1 cellular context compared by ENCODE assay signal in the genomic region with DNA sequence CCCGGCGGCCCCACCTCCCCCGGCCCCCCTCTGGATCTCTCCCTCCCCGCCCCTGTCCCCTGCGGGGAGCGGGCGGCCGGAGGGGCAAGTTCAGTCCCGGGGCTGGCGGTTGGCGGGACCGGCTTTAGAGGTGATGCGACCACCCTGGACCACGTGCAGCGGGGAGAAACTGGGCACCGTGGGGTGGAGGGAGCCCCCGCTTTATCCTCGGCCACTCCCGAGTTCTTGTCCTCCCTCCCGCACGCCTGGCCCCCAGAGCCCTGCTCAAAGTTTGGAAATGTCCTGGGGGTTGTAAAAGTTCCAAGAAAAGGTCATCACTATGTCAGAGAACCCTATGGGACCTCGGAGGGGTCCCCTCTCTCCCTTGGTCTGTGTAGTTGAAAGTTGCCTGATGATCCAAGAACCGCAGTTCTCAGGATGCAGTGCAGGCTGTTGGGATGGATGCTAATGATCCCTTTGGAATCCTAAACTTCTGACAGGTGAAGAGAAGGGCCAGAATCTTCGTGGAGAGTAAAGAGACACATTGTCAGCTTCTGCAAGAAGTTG.
A peak's percentile ranks its signal among the peaks of the same experiment; 100 is the strongest.
TF ChIP-seq lines count a peak whose summit lies in the region.

No MANE protein-coding gene starts in this region.

TF ChIP-seq in GM12878, 131 proteins besides CTCF, POLR2A, EP300 and RAD21:
- TF ChIP-seq, protein P1, sequence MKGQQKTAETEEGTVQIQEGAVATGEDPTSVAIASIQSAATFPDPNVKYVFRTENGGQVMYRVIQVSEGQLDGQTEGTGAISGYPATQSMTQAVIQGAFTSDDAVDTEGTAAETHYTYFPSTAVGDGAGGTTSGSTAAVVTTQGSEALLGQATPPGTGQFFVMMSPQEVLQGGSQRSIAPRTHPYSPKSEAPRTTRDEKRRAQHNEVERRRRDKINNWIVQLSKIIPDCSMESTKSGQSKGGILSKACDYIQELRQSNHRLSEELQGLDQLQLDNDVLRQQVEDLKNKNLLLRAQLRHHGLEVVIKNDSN (IDR thresholded peaks at IDR 0.05; ENCODE audit: borderline replicate concordance, extremely low read length, insufficient read depth, low read depth, low read length), result no peak
- TF ChIP-seq CHD4 (IDR thresholded peaks at IDR 0.05), result no peak
- TF ChIP-seq SUZ12 (IDR thresholded peaks at IDR 0.05; ENCODE audit: unreplicated experiment), result peak; percentile 59
